In the genomic region with DNA sequence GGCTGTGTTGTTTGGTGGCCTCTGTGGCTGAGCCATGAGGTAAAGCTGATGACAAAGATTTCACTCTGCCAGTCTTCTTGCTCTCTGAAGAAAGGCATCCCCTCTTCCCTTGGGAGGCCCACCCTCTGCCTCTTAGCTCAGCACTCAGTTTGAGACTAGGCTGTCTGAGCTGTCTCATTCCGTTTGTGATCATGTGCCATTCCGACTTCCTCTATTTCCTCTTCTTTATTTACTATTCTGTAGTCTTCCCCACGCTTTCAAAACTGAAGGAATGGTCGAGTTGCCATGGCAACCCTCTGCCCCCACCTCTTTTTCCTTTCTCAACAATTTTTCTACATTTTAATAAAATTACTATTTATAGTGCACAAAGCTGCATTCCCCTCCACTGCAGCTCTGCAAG, we compare ENCODE assay signal across 18 cellular contexts. TPM values are rescaled to one million over a fixed set of nuclear protein-coding genes. Genes with fewer than 3 reads are reported as not detected.
A peak's percentile ranks its signal among the peaks of the same experiment; 100 is the strongest.
DNase-seq lines count a peak whose midpoint lies in the region; ATAC-seq and TF ChIP-seq lines count a peak whose summit lies in the region.
"Had no signal": no experiment of that assay in that cellular context is flagged by ENCODE, and none has a peak within 500 bp of the region (broad histone marks: within the 10 kb centered on the region; RNA-seq: fewer than 3 reads in every experiment).

No MANE protein-coding gene starts in this region.

- H3K27ac ChIP-seq in BLaER1 treated with 17β-estradiol and CSF1 and Interleukin-3, amounts not matched to agents 10 nM and 100 nM = peak overlapping the region in 5 of 11 experiments; percentile 12 to 86 (median 59); a peak in 8 of 22 replicates
- no peak overlapping the region for H3K27ac ChIP-seq in CD8-positive, alpha-beta memory T cell (ENCODE audit: low read depth, low read length)

- DNase-seq in CD8-positive, alpha-beta memory T cell = no peak
- DNase-seq in OCI-M1 (lab: John Stamatoyannopoulos, UW) = peak; percentile 38
- peak; percentile 57 for DNase-seq in medulla oblongata (ENCODE audit: extremely low spot score)
- DNase-seq in GM10248 (ENCODE audit: extremely low spot score) = no peak
- no peak for DNase-seq in GDM1 (lab: John Stamatoyannopoulos, UW)
- DNase-seq: activated CD4-positive, alpha-beta T cell treated with anti-CD3 and anti-CD28 coated beads, Interleukin-2, amount 50 U/mL, for 48 hours; activated gamma-delta T cell; dermis blood vessel endothelial cell; NCI-H2029 treated with DMSO at 0.1 percent for 48 hours; NCI-H748 treated with DMSO at 0.1 percent for 48 hours; stimulated activated CD4-positive, alpha-beta T cell treated with anti-CD3 and anti-CD28 coated beads, Interleukin-15, amount 100 ng/mL, for 24 hours; substantia nigra; T-helper 9 cell had no signal

- H3K4me3 Mint-ChIP-seq in CD8-positive, alpha-beta memory T cell = peak overlapping the region in 4 of 7 donors; percentile 30 to 64 (median 40)

- TF ChIP-seq CTCF in GM10248 (IDR thresholded peaks at IDR 0.05; ENCODE audit: control extremely low read depth, extremely low read depth, low read depth, missing control alignments) = no peak

- no peaks in the 10 kb centered on the region for H3K27me3 ChIP-seq in BLaER1 treated with 17β-estradiol and CSF1 and Interleukin-3, amounts not matched to agents 10 nM and 100 nM
- H3K27me3 ChIP-seq in CD8-positive, alpha-beta memory T cell (ENCODE audit: insufficient read depth, low read length, poor library complexity, severe bottlenecking) = no peaks in the 10 kb centered on the region

- H3K4me2 ChIP-seq in BLaER1 treated with 17β-estradiol and CSF1 and Interleukin-3, amounts not matched to agents 10 nM and 100 nM = peak overlapping the region; percentile 9 to 87 (median 41); a peak in 21 of 22 replicates

- H3K9ac ChIP-seq in BLaER1 treated with 17β-estradiol and CSF1 and Interleukin-3, amounts not matched to agents 10 nM and 100 nM = peak overlapping the region in 3 of 11 experiments; percentile 14 to 67 (median 57); a peak in 5 of 22 replicates

- peak overlapping the region in 7 of 8 donors; percentile 57 to 94 (median 79) for H3K27ac Mint-ChIP-seq in CD8-positive, alpha-beta memory T cell

- H3K36me3 Mint-ChIP-seq in CD8-positive, alpha-beta memory T cell = peaks cover 0 to 6% (median 0%) of the 10 kb centered on the region in 3 donors

- peaks cover 11 to 99% (median 32%) of the 10 kb centered on the region in 10 experiments; a peak in 18 of 20 replicates for H3K4me1 ChIP-seq in BLaER1 treated with 17β-estradiol and CSF1 and Interleukin-3, amounts not matched to agents 10 nM and 100 nM
- H3K4me1 ChIP-seq in CD8-positive, alpha-beta memory T cell (ENCODE audit: insufficient read depth, low read length) = peaks cover 98% of the 10 kb centered on the region

- H3K4me1 Mint-ChIP-seq in CD8-positive, alpha-beta memory T cell = peaks cover 55 to 61% (median 56%) of the 10 kb centered on the region in 3 donors

- H3K9me3 ChIP-seq in BLaER1 treated with 17β-estradiol and CSF1 and Interleukin-3, amounts not matched to agents 10 nM and 100 nM (replicated peaks in 1 of 11) = peaks cover 0 to 5% (median 0%) of the 10 kb centered on the region in 11 experiments; a peak in 1 of 22 replicates
- H3K9me3 ChIP-seq in CD8-positive, alpha-beta memory T cell (ENCODE audit: low read length) = no peaks in the 10 kb centered on the region

- CTCF ChIA-PET in CD8-positive, alpha-beta memory T cell (lab: Charles Lee) = interaction anchor here (1.4 to 1.5 kb wide), 3 partner anchors 9 to 143 kb away, joined by 3 to 5 read pairs (median 5); no protein-coding TSS in a partner anchor
- CTCF ChIA-PET in GM10248 (lab: Yijun Ruan, JAX) = interaction anchor here (4.5 to 5.5 kb wide), 2 partner anchors 24 to 122 kb away, joined by 17 to 31 read pairs; no protein-coding TSS in a partner anchor

- H3K27me3 Mint-ChIP-seq in CD8-positive, alpha-beta memory T cell = no peaks in the 10 kb centered on the region

- POLR2A ChIA-PET in CD8-positive, alpha-beta memory T cell (lab: Charles Lee) = interaction anchor here (1.1 kb wide), 1 partner anchor 25 kb away, joined by 3 read pairs; no protein-coding TSS in a partner anchor
- POLR2A ChIA-PET in GM10248 (lab: Yijun Ruan, JAX) = no interaction called here

- H4K20me1 ChIP-seq in BLaER1 treated with 17β-estradiol and CSF1 and Interleukin-3, amounts not matched to agents 10 nM and 100 nM = no peaks in the 10 kb centered on the region

- ATAC-seq in GM18511 (IDR thresholded peaks at IDR 0.05; ENCODE audit: unreplicated experiment) = no peak

- H3K4me3 ChIP-seq in BLaER1 treated with 17β-estradiol and CSF1 and Interleukin-3, amounts not matched to agents 10 nM and 100 nM = no peak overlapping the region
- H3K4me3 ChIP-seq in CD8-positive, alpha-beta memory T cell (ENCODE audit: low read length) = no peak overlapping the region

- H3K9me3 Mint-ChIP-seq in CD8-positive, alpha-beta memory T cell = peaks cover 0 to 4% (median 0%) of the 10 kb centered on the region in 5 donors

- no peaks in the 10 kb centered on the region for H3K36me3 ChIP-seq in BLaER1 treated with 17β-estradiol and CSF1 and Interleukin-3, amounts not matched to agents 10 nM and 100 nM
- no peaks in the 10 kb centered on the region for H3K36me3 ChIP-seq in CD8-positive, alpha-beta memory T cell (ENCODE audit: insufficient read depth, low read length)

RNA-seq across cellular contexts. Expression of gene KCNA3, which starts 30.9 kb away (rescaled TPM):
- 10 to 100 TPM; 38.4 to 40.5 TPM for total RNA-seq in CD8-positive, alpha-beta memory T cell
- polyA plus RNA-seq in CD8-positive, alpha-beta memory T cell = 94.0 TPM
- total RNA-seq: dermis blood vessel endothelial cell, G401, myocyte had no signal

RNA-seq across cellular contexts. Expression of gene KCNA2, which starts 37.7 kb away (rescaled TPM):
- total RNA-seq in CD8-positive, alpha-beta memory T cell = under 1 TPM; 0.24 to 0.35 TPM
- 0.16 TPM for polyA plus RNA-seq in CD8-positive, alpha-beta memory T cell
- total RNA-seq: dermis blood vessel endothelial cell, G401, myocyte had no signal
- polyA plus RNA-seq: fibroblast of lung had no signal

Comparison
In these comparisons a context has a peak if more than half of its experiments do, and no peak if none do; other contexts are left out.
1. DNase-seq: peak in OCI-M1 (single experiment) and medulla oblongata (single experiment); none in CD8-positive, alpha-beta memory T cell (0 of 5), GM10248 (single experiment) and GDM1 (single experiment).